In the genomic region with DNA sequence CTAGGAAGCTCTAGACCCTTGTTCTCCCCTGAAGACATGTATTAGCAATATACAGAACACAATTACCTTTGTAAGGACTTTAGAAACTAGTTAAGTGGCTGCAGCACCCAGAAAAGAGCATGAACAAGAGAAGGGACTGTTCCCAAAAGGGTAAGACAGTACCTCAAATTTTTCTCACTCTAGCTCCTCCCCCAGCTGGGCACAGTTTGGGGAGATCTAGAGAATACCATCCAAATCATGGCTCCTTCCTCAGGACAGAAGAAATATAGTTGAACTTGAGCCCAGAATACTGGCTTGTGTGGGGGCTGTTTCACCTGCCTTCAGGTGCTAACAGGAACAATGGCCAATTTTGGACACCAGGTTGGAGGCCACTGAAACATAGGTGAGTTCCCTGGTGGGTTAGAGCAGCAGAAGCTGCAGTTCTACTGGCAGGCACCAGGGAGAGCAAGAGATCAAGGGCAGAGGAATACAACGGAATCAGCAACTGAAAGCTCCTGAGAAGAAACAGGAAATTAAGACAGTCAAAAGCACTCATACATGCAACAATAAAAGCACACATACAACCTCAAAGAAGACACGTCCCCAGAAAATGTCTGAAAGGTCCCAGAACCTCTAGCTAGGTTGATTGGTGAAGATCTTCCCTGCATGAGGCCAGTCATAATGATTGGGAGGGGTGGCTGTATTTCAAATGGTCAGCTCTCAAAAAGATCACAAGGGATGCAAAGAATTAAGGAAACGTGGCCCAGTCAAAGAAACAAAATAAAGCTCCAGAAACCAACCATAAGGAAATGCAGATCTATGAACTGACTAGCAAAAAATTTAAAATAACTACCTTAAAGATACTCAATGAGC, we compare ENCODE assay signal across 7 cellular contexts.
DNase-seq lines count a peak whose midpoint lies in the region; ATAC-seq and TF ChIP-seq lines count a peak whose summit lies in the region.

No MANE protein-coding gene starts in this region.

- POLR2A ChIA-PET in IMR-90 (lab: Charles Lee; ENCODE audit: unreplicated experiment): interaction anchor here (0.6 kb wide), 1 partner anchor 32 kb away, joined by 5 read pairs; no protein-coding TSS in a partner anchor

- peak; percentile 74 for TF ChIP-seq RAD21 in IMR-90 (IDR thresholded peaks at IDR 0.05; ENCODE audit: low read length)

- H4K91ac ChIP-seq in IMR-90 (ENCODE audit: insufficient read depth, low read depth, low read length): no peak overlapping the region

- TF ChIP-seq CTCF in GM06990 (IDR thresholded peaks at IDR 0.05; ENCODE audit: insufficient read depth, low read length, poor library complexity, severe bottlenecking) (peak; percentile 97), IMR-90 (conservative IDR thresholded peaks at IDR 0.05; ENCODE audit: low read depth, low read length) (peak; percentile 70)

- no peak overlapping the region for H3K27ac ChIP-seq in IMR-90 (ENCODE audit: insufficient read depth, low read length)

- H3K9ac ChIP-seq in IMR-90 (ENCODE audit: low read depth, low read length): no peak overlapping the region
- no peak overlapping the region for H3K9ac ChIP-seq in adipocyte (ENCODE audit: low read length)

- H4K20me1 ChIP-seq in IMR-90 (ENCODE audit: insufficient read depth, low read length): no peaks in the 10 kb centered on the region

- H3K4me1 ChIP-seq in IMR-90 (ENCODE audit: control insufficient read depth, insufficient read depth, low read length) (no peaks in the 10 kb centered on the region), adipocyte (ENCODE audit: control insufficient read depth, insufficient read depth, low read length) (no peaks in the 10 kb centered on the region)

- no TSS peak for BruUV-seq in IMR-90 (replicated peaks; lab: Mats Ljungman, UMichigan)

- TF ChIP-seq POLR2A in IMR-90 (IDR thresholded peaks at IDR 0.05; ENCODE audit: low read depth, low read length): no peak

- H3K4me2 ChIP-seq in IMR-90 (ENCODE audit: low read depth, low read length): peak overlapping the region; percentile 76; the same call in 1 of the 2 replicates

- H2AK9ac ChIP-seq in IMR-90 (replicated peaks; ENCODE audit: low read depth, low read length, poor library complexity): no peak overlapping the region

- no peak overlapping the region for H4K8ac ChIP-seq in IMR-90 (ENCODE audit: low read depth in 2 of 2, low read length in 2 of 2)

- H2BK5ac ChIP-seq in IMR-90 (ENCODE audit: low read depth, low read length, poor library complexity, severe bottlenecking): no peak overlapping the region

- H3K79me1 ChIP-seq in IMR-90 (ENCODE audit: low read depth in 1 of 2, low read length in 2 of 2): no peaks in the 10 kb centered on the region

- H2BK20ac ChIP-seq in IMR-90 (ENCODE audit: low read depth, low read length): no peak overlapping the region

- H3K4me3 ChIP-seq in GM06990 (replicated peaks; ENCODE audit: low read depth, low read length) (no peak overlapping the region), IMR-90 (ENCODE audit: insufficient read depth, low read depth, low read length) (no peak overlapping the region), adipocyte (ENCODE audit: low read length) (peak overlapping the region; percentile 8)

- H3K27me3 ChIP-seq in GM06990 (replicated peaks; ENCODE audit: control insufficient read depth, insufficient read depth, low read length): no peaks in the 10 kb centered on the region
- no peaks in the 10 kb centered on the region; the same call in 1 of the 2 replicates for H3K27me3 ChIP-seq in IMR-90 (ENCODE audit: control insufficient read depth, insufficient read depth, low read length)
- no peaks in the 10 kb centered on the region for H3K27me3 ChIP-seq in adipocyte (replicated peaks; ENCODE audit: control insufficient read depth, insufficient read depth, low read length)

- H3K23ac ChIP-seq in IMR-90 (ENCODE audit: low read depth, low read length): no peak overlapping the region

- dilution Hi-C loops in IMR-90 (cut with HindIII; ENCODE audit: low sequenced_read_pairs, unreplicated experiment): no loop called here

- H2BK15ac ChIP-seq in IMR-90 (ENCODE audit: low read depth, low read length): no peak overlapping the region

- no peak overlapping the region for H3K56ac ChIP-seq in IMR-90 (ENCODE audit: extremely low read depth, insufficient read depth, low read length)

- CTCF ChIA-PET in IMR-90 (lab: Yijun Ruan, JAX): interaction anchor here (0.5 to 2.1 kb wide), 19 partner anchors 10 to 770 kb away, joined by 3 to 9 read pairs (median 4); a partner anchor contains a TSS

- ATAC-seq in GM21576 (IDR thresholded peaks at IDR 0.05; ENCODE audit: unreplicated experiment) (peak; percentile 96), IMR-90 (ENCODE audit: low read depth) (peak; percentile 96)

- no peaks in the 10 kb centered on the region for H3K36me3 ChIP-seq in GM06990 (ENCODE audit: control insufficient read depth, insufficient read depth, low read length)
- H3K36me3 ChIP-seq in IMR-90 (ENCODE audit: control insufficient read depth, insufficient read depth, low read length): no peaks in the 10 kb centered on the region
- no peaks in the 10 kb centered on the region for H3K36me3 ChIP-seq in adipocyte (ENCODE audit: control insufficient read depth, insufficient read depth, low read length, severe bottlenecking)

- no peak overlapping the region for H3K4ac ChIP-seq in IMR-90 (ENCODE audit: low read depth, low read length)

- no peak overlapping the region for H3K18ac ChIP-seq in IMR-90 (ENCODE audit: low read depth, low read length)

- H4K5ac ChIP-seq in IMR-90 (ENCODE audit: low read depth, low read length): no peak overlapping the region

- intact Hi-C loops in IMR-90 (cut with micrococcal nuclease): loop anchor here (2.0 kb wide), 1 partner anchor 455 kb away; no protein-coding TSS in a partner anchor

- H3K9me3 ChIP-seq in IMR-90 (ENCODE audit: control insufficient read depth, insufficient read depth, low read length): no peaks in the 10 kb centered on the region
- peaks cover 9% of the 10 kb centered on the region for H3K9me3 ChIP-seq in adipocyte (ENCODE audit: control insufficient read depth, low read length)

- peak overlapping the region; percentile 62 for H2AFZ ChIP-seq in IMR-90 (replicated peaks; ENCODE audit: low read length, poor library complexity)

- no peak overlapping the region for H2BK120ac ChIP-seq in IMR-90 (ENCODE audit: low read depth, low read length)

- in situ Hi-C loops in IMR-90 (cut with MboI; ENCODE audit: low sequenced_read_pairs): loop anchor here (25.0 kb wide), 1 partner anchor 465 kb away; no protein-coding TSS in a partner anchor

- no peak overlapping the region for H3K14ac ChIP-seq in IMR-90 (replicated peaks; ENCODE audit: low read depth, low read length)

- no peaks in the 10 kb centered on the region for H3K9me1 ChIP-seq in IMR-90 (ENCODE audit: insufficient read depth, low read length)

- H2AK5ac ChIP-seq in IMR-90 (ENCODE audit: low read depth, low read length): no peak overlapping the region

- no CpG with 5 or more reads among the region's 3 CpGs for WGBS in IMR-90 (ENCODE audit: extremely low coverage in 2 of 2, insufficient read length in 1 of 2), 2 experiments

- DNase-seq in GM06990 (ENCODE audit: extremely low read depth, insufficient read length): no peak
- peak; percentile 42 for DNase-seq in IMR-90
- DNase-seq in T-helper 1 cell: peak; percentile 10 to 71 (median 38)
- peak; percentile 63 for DNase-seq in adipocyte (ENCODE audit: low read depth)
- DNase-seq in iPS-NIHi11 (ENCODE audit: low spot score): peak; percentile 70
- DNase-seq in stimulated activated CD4-positive, alpha-beta T cell treated with anti-CD3 and anti-CD28 coated beads, Interleukin-2, amount 100 ng/mL, for 48 hours: peak; percentile 41 to 45

TF ChIP-seq in IMR-90, 13 proteins besides CTCF, POLR2A, EP300 and RAD21:
- TF ChIP-seq RCOR1 (IDR thresholded peaks at IDR 0.05; ENCODE audit: insufficient replicate concordance, low read length) (no peak), BHLHE40 (IDR thresholded peaks at IDR 0.05; ENCODE audit: low read depth, low read length) (no peak), SMC3 (IDR thresholded peaks at IDR 0.05; ENCODE audit: low read depth, low read length) (peak; percentile 55), MAZ (IDR thresholded peaks at IDR 0.05; ENCODE audit: borderline replicate concordance, low read depth, low read length) (no peak), MXI1 (IDR thresholded peaks at IDR 0.05; ENCODE audit: borderline replicate concordance, low read depth, low read length) (no peak), RFX5 (IDR thresholded peaks at IDR 0.05; ENCODE audit: low read depth, low read length) (no peak)
- TF ChIP-seq, protein P1, sequence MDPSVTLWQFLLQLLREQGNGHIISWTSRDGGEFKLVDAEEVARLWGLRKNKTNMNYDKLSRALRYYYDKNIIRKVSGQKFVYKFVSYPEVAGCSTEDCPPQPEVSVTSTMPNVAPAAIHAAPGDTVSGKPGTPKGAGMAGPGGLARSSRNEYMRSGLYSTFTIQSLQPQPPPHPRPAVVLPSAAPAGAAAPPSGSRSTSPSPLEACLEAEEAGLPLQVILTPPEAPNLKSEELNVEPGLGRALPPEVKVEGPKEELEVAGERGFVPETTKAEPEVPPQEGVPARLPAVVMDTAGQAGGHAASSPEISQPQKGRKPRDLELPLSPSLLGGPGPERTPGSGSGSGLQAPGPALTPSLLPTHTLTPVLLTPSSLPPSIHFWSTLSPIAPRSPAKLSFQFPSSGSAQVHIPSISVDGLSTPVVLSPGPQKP (IDR thresholded peaks at IDR 0.05; ENCODE audit: borderline replicate concordance, low read depth, low read length): no peak
TF ChIP-seq in IMR-90: peak in this region for 1.
